Comparison of ENCODE assay signal across 20 cellular contexts in genomic region chr20:34951252-34951651, GRCh38. TPM values are rescaled to one million over a fixed set of nuclear protein-coding genes. Genes with fewer than 3 reads are reported as not detected.
DNase-seq lines count a peak whose midpoint lies in the region; TF ChIP-seq lines count a peak whose summit lies in the region.
"Had no signal": no experiment of that assay in that cellular context is flagged by ENCODE, and none has a peak within 500 bp of the region (broad histone marks: within the 10 kb centered on the region; RNA-seq: fewer than 3 reads in every experiment).

No MANE protein-coding gene starts in this region.

- no peak overlapping the region for H3K14ac ChIP-seq in H9 (ENCODE audit: insufficient read depth, low read length)

- no peak overlapping the region for H2AK5ac ChIP-seq in H9 (ENCODE audit: insufficient read length, low read length)

- no peaks in the 10 kb centered on the region for H3K79me2 ChIP-seq in H9 (ENCODE audit: insufficient read depth, low read length)

- H2AFZ ChIP-seq in H9 (ENCODE audit: low read length) = no peak overlapping the region

- H4K5ac ChIP-seq in H9 (ENCODE audit: insufficient read length, low read depth, low read length) = no peak overlapping the region

- H3K27ac ChIP-seq in H9 (ENCODE audit: insufficient read length, low read depth, low read length) = no peak overlapping the region
- H3K27ac ChIP-seq: ovary, vagina, WERI-Rb-1 had no signal

- H3K56ac ChIP-seq in H9 (ENCODE audit: insufficient read length, low read depth, low read length) = no peak overlapping the region

- no peaks in the 10 kb centered on the region; the same call in 1 of the 2 replicates for H3K27me3 Mint-ChIP-seq in H9 (ENCODE audit: low read depth)
- peaks cover 6% of the 10 kb centered on the region for H3K27me3 Mint-ChIP-seq in brain
- H3K27me3 Mint-ChIP-seq in neural crest cell (ENCODE audit: low read depth) = no peaks in the 10 kb centered on the region
- H3K27me3 Mint-ChIP-seq: activated naive CD8-positive, alpha-beta T cell; natural killer cell treated with Interleukin-12 subunit alpha and Interleukin-12 subunit beta and Interleukin-15 and Interleukin-18, amount 100 ng/mL, for 72 hours had no signal

- H3K4me3 Mint-ChIP-seq in H9 = no peak overlapping the region
- peak overlapping the region in 1 of 5 experiments; percentile 31 for H3K4me3 Mint-ChIP-seq in brain
- H3K4me3 Mint-ChIP-seq in neural crest cell = peak overlapping the region; percentile 25
- H3K4me3 Mint-ChIP-seq: activated naive CD8-positive, alpha-beta T cell; activated T-helper 1 cell treated with anti-CD3 and anti-CD28 coated beads, Interleukin-12 subunit alpha, Interleukin-12 subunit beta, Interleukin-2, Interleukin-4 antibody, amounts not matched to agents 30 ng/mL and 10 ng/mL and 1 ng/mL, durations not matched to agents 14 hours and 24 hours and 36 hours; natural killer cell treated with Interleukin-12 subunit alpha and Interleukin-12 subunit beta and Interleukin-15 and Interleukin-18, amount 100 ng/mL, for 72 hours; T-helper 2 cell treated with Interferon-gamma antibody and Interleukin-4, amounts not matched to agents 5 μg/mL and 100 μg/mL, for 36 hours had no signal

- H4K91ac ChIP-seq in H9 (ENCODE audit: insufficient read length, low read depth, low read length) = no peak overlapping the region

- no peak overlapping the region for H2BK120ac ChIP-seq in H9 (ENCODE audit: low read depth, low read length, poor library complexity, severe bottlenecking)

- no peaks in the 10 kb centered on the region for H3K9me3 ChIP-seq in H9 (ENCODE audit: control insufficient read depth, low read depth, low read length)
- H3K9me3 ChIP-seq: ovary, vagina had no signal

- H3K9ac ChIP-seq in H9 (ENCODE audit: extremely low read depth, insufficient read length, low read length) = no peak overlapping the region

- TF ChIP-seq CTCF in H9 (conservative IDR thresholded peaks at IDR 0.05) = no peak
- TF ChIP-seq CTCF in brain (conservative IDR thresholded peaks at IDR 0.05) = no peak
- no peak for TF ChIP-seq CTCF in neural crest cell (conservative IDR thresholded peaks at IDR 0.05)
- TF ChIP-seq CTCF in GM10266 (IDR thresholded peaks at IDR 0.05; ENCODE audit: control insufficient read depth, insufficient read depth, low read depth, missing control alignments) = no peak

- H3K4me1 ChIP-seq in H9 (ENCODE audit: insufficient read depth, low read length) = no peaks in the 10 kb centered on the region

- peaks cover 0 to 12% (median 5%) of the 10 kb centered on the region in 3 experiments; a peak in 4 of 7 replicates for H3K36me3 Mint-ChIP-seq in H9 (ENCODE audit: insufficient read depth in 1 of 3, low read depth in 3 of 3)
- peaks cover 22% of the 10 kb centered on the region for H3K36me3 Mint-ChIP-seq in brain
- no peaks in the 10 kb centered on the region for H3K36me3 Mint-ChIP-seq in neural crest cell (ENCODE audit: low read depth)
- H3K36me3 Mint-ChIP-seq: activated naive CD8-positive, alpha-beta T cell had no signal

- H2BK5ac ChIP-seq in H9 (ENCODE audit: insufficient read length, low read length) = no peak overlapping the region

- no peaks in the 10 kb centered on the region for H3K27me3 ChIP-seq in H9 (ENCODE audit: insufficient read depth, low read length)
- H3K27me3 ChIP-seq: ovary, vagina had no signal

- H3K79me1 ChIP-seq in H9 (ENCODE audit: insufficient read depth, low read depth, low read length, poor library complexity, severe bottlenecking) = no peaks in the 10 kb centered on the region

- no CpG with 5 or more reads among the region's 2 CpGs for WGBS in H9 (ENCODE audit: extremely low coverage, insufficient read length, low lambda C conversion rate)

- no peak overlapping the region for H3K23ac ChIP-seq in H9 (ENCODE audit: insufficient read length, low read depth, low read length)

- H2BK15ac ChIP-seq in H9 (ENCODE audit: low read depth, low read length) = no peak overlapping the region

- no peak overlapping the region for H3K4ac ChIP-seq in H9 (ENCODE audit: low read depth, low read length)

- DNase-seq in H9 (no peak), NCI-H2227 (lab: John Stamatoyannopoulos, UW; ENCODE audit: unreplicated experiment) (peak; percentile 56), neural crest cell (ENCODE audit: low read depth, low spot score) (no peak), amniotic stem cell (lab: John Stamatoyannopoulos, UW) (no peak), NCI-H1694 (lab: John Stamatoyannopoulos, UW) (no peak), GM10266 (ENCODE audit: extremely low spot score) (no peak)
- DNase-seq: activated CD4-positive, alpha-beta T cell treated with anti-CD3 and anti-CD28 coated beads, Interleukin-2, amount 50 U/mL, for 1 hour; effector CD4-positive, alpha-beta T cell; glutamatergic neuron; midbrain; NCI-H226; ovary; WERI-Rb-1 had no signal

- H4K20me1 ChIP-seq in H9 (ENCODE audit: control insufficient read depth, insufficient read depth, insufficient read length) = no peaks in the 10 kb centered on the region

- no peak overlapping the region for H3T11ph ChIP-seq in H9 (ENCODE audit: low read length)

- no peak overlapping the region for H3K4me2 ChIP-seq in H9 (ENCODE audit: insufficient read depth, insufficient read length, low read length)

- H2BK12ac ChIP-seq in H9 (ENCODE audit: insufficient read length, low read depth, low read length) = no peak overlapping the region

- H3K23me2 ChIP-seq in H9 (ENCODE audit: insufficient read length, low read depth, low read length, poor library complexity, severe bottlenecking) = peaks cover 5% of the 10 kb centered on the region

- H3K27ac Mint-ChIP-seq in H9 (peak overlapping the region in 2 of 3 experiments; percentile 63 to 90; a peak in 3 of 7 replicates), brain (peak overlapping the region in 4 of 5 experiments; percentile 32 to 61 (median 50)), neural crest cell (ENCODE audit: unreplicated experiment) (no peak overlapping the region)
- H3K27ac Mint-ChIP-seq: activated naive CD8-positive, alpha-beta T cell; activated T-helper 1 cell treated with anti-CD3 and anti-CD28 coated beads, Interleukin-12 subunit alpha, Interleukin-12 subunit beta, Interleukin-2, Interleukin-4 antibody, amounts not matched to agents 30 ng/mL and 10 ng/mL and 1 ng/mL, durations not matched to agents 14 hours and 24 hours and 36 hours; natural killer cell treated with Interleukin-12 subunit alpha and Interleukin-12 subunit beta and Interleukin-15 and Interleukin-18, amount 100 ng/mL, for 72 hours; T-helper 2 cell treated with Interferon-gamma antibody and Interleukin-4, amounts not matched to agents 5 μg/mL and 100 μg/mL, for 36 hours had no signal

- H3K9me3 Mint-ChIP-seq in H9 (no peaks in the 10 kb centered on the region; a peak in 1 of 5 replicates), brain (peaks cover 0 to 4% (median 0%) of the 10 kb centered on the region in 5 experiments), neural crest cell (no peaks in the 10 kb centered on the region)
- H3K9me3 Mint-ChIP-seq: activated T-helper 1 cell treated with anti-CD3 and anti-CD28 coated beads, Interleukin-12 subunit alpha, Interleukin-12 subunit beta, Interleukin-2, Interleukin-4 antibody, amounts not matched to agents 30 ng/mL and 10 ng/mL and 1 ng/mL, durations not matched to agents 14 hours and 24 hours and 36 hours; natural killer cell treated with Interleukin-12 subunit alpha and Interleukin-12 subunit beta and Interleukin-15 and Interleukin-18, amount 100 ng/mL, for 72 hours; T-helper 2 cell treated with Interferon-gamma antibody and Interleukin-4, amounts not matched to agents 5 μg/mL and 100 μg/mL, for 36 hours had no signal

- no peak overlapping the region for H2BK20ac ChIP-seq in H9 (ENCODE audit: low read depth, low read length, poor library complexity, severe bottlenecking)

- H3K4me1 Mint-ChIP-seq in H9 (peaks cover 28 to 35% of the 10 kb centered on the region in 2 experiments), brain (peaks cover 47% of the 10 kb centered on the region), neural crest cell (peaks cover 30% of the 10 kb centered on the region)

- no peak overlapping the region for H4K8ac ChIP-seq in H9 (replicated peaks; ENCODE audit: insufficient read length, low read depth, low read length)

- no peak overlapping the region for H3K18ac ChIP-seq in H9 (ENCODE audit: insufficient read length, low read depth, low read length)

RNA-seq across cellular contexts. Expression of gene GSS, which starts 4.4 kb away (rescaled TPM):
- 48.5 and 53.0 TPM in 2 replicates for total RNA-seq in H9 (2021)
- 107 TPM for polyA plus RNA-seq in brain (ENCODE audit: insufficient read depth, low read depth, low replicate concordance)
- total RNA-seq in neural crest cell = 78.8 and 84.5 TPM in 2 replicates

RNA-seq across cellular contexts. Expression of gene MYH7B, which starts 4.4 kb away (rescaled TPM):
- total RNA-seq in H9 (2021) (0.22 and 0.42 TPM in 2 replicates), neural crest cell (0.55 and 0.77 TPM in 2 replicates)
- 6.3 TPM for polyA plus RNA-seq in brain (ENCODE audit: insufficient read depth, low read depth, low replicate concordance)
- total RNA-seq: RPMI7951 had no signal
